ENCODE assay signal across 12 cellular contexts in the genomic region with DNA sequence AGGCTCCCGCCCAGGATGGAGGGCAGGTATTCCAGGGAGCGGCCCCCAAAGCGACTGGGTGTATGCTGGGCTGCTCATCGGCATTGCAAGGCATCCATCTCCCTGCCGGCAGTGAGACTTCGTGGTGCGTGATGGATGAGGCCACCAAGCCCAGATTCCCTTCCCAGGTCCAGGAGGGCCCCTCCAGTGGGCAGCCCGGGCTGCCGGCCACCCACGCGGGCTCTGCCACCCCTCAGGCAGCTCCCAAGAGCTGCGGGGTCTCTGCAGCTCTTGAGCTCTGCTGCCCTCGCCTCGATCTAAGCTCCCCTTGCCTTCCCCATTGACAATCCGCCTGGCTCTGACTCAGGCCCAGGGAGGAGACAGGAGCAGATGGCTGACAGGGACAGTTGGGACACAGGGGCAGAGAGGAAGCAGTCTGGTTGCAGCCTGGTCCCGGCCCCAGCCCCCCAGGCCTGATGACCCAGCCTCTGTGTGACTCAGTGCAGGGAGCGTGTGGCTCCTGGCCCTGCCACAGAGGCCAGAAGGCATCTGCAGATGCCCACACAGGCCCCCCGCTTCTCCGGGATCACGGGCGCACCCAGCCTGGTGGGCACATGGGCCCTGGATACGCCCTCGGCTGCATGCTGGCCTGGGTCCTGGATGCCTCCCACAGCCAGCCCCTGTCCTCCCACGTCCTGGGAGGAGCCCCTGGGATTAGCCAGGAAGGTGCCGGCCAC. TPM values are rescaled to one million over a fixed set of nuclear protein-coding genes. Genes with fewer than 3 reads are reported as not detected.
DNase-seq lines count a peak whose midpoint lies in the region; ATAC-seq and TF ChIP-seq lines count a peak whose summit lies in the region.
"Had no signal": no experiment of that assay in that cellular context is flagged by ENCODE, and none has a peak within 500 bp of the region (broad histone marks: within the 10 kb centered on the region; RNA-seq: fewer than 3 reads in every experiment).

No MANE protein-coding gene starts in this region.

- no peak overlapping the region for H3K56ac ChIP-seq in IMR-90 (ENCODE audit: extremely low read depth, insufficient read depth, low read length)

- TF ChIP-seq POLR2A in IMR-90 (IDR thresholded peaks at IDR 0.05; ENCODE audit: low read depth, low read length) = no peak

- no peak overlapping the region for H3K18ac ChIP-seq in IMR-90 (ENCODE audit: low read depth, low read length)

- H3K36me3 ChIP-seq in BE2C (peaks cover 7% of the 10 kb centered on the region), IMR-90 (ENCODE audit: control insufficient read depth, insufficient read depth, low read length) (no peaks in the 10 kb centered on the region), left lung (peaks cover 0 to 21% of the 10 kb centered on the region in 2 donors)

- H3K9me1 ChIP-seq in IMR-90 (ENCODE audit: insufficient read depth, low read length) = no peaks in the 10 kb centered on the region

- no peak overlapping the region for H4K91ac ChIP-seq in IMR-90 (ENCODE audit: insufficient read depth, low read depth, low read length)

- H2BK5ac ChIP-seq in IMR-90 (ENCODE audit: low read depth, low read length, poor library complexity, severe bottlenecking) = no peak overlapping the region

- H2AFZ ChIP-seq in IMR-90 (replicated peaks; ENCODE audit: low read length, poor library complexity) = peak overlapping the region; percentile 69

- peak overlapping the region; percentile 48 for H2AK9ac ChIP-seq in IMR-90 (replicated peaks; ENCODE audit: low read depth, low read length, poor library complexity)

- dilution Hi-C loops in IMR-90 (cut with HindIII; ENCODE audit: low sequenced_read_pairs, unreplicated experiment) = no loop called here

- POLR2A ChIA-PET in IMR-90 (lab: Charles Lee; ENCODE audit: unreplicated experiment) = no interaction called here

- H3K4me3 ChIP-seq in BE2C (ENCODE audit: low read depth, low read length) = no peak overlapping the region
- no peak overlapping the region for H3K4me3 ChIP-seq in IMR-90 (ENCODE audit: insufficient read depth, low read depth, low read length)
- no peak overlapping the region for H3K4me3 ChIP-seq in left lung

- H3K27me3 ChIP-seq in BE2C (no peaks in the 10 kb centered on the region), IMR-90 (ENCODE audit: control insufficient read depth, insufficient read depth, low read length) (peaks cover 5% of the 10 kb centered on the region; the same call in 1 of the 2 replicates), left lung (peaks cover 0 to 28% of the 10 kb centered on the region in 2 donors)

- no peak overlapping the region for H3K27ac ChIP-seq in IMR-90 (ENCODE audit: insufficient read depth, low read length)
- no peak overlapping the region for H3K27ac ChIP-seq in left lung

- 47% methylated on average over 7 of the region's 25 CpGs; no CpG with 5 or more reads in 1 of the 2 experiments for WGBS in IMR-90 (ENCODE audit: extremely low coverage in 2 of 2, insufficient read length in 1 of 2), 2 experiments

- no peaks in the 10 kb centered on the region for H3K79me1 ChIP-seq in IMR-90 (ENCODE audit: low read depth in 1 of 2, low read length in 2 of 2)

- H3K14ac ChIP-seq in IMR-90 (replicated peaks; ENCODE audit: low read depth, low read length) = 0 out of 2 replicates have a peak overlapping the region, but pooled peaks have one; percentile 52

- in situ Hi-C loops in IMR-90 (cut with MboI; ENCODE audit: low sequenced_read_pairs) = loop anchor here (25.0 kb wide), 1 partner anchor 337 kb away; a partner anchor contains a TSS

- no TSS peak for BruUV-seq in IMR-90 (replicated peaks; lab: Mats Ljungman, UMichigan)

- CTCF ChIA-PET in IMR-90 (lab: Yijun Ruan, JAX) = interaction anchor here (1.3 kb wide), 1 partner anchor 117 kb away, joined by 4 read pairs; no protein-coding TSS in a partner anchor

- peaks cover 6% of the 10 kb centered on the region; the same call in 1 of the 2 replicates for H3K4me1 ChIP-seq in BE2C
- peaks cover 3% of the 10 kb centered on the region; the same call in 1 of the 2 replicates for H3K4me1 ChIP-seq in IMR-90 (ENCODE audit: control insufficient read depth, insufficient read depth, low read length)
- H3K4me1 ChIP-seq in left lung = peaks cover 0 to 75% of the 10 kb centered on the region in 2 donors

- no peak overlapping the region for H2BK120ac ChIP-seq in IMR-90 (ENCODE audit: low read depth, low read length)

- no peak for TF ChIP-seq CTCF in BE2C (IDR thresholded peaks at IDR 0.05; ENCODE audit: low read depth, low read length)
- no peak for TF ChIP-seq CTCF in IMR-90 (conservative IDR thresholded peaks at IDR 0.05; ENCODE audit: low read depth, low read length)
- TF ChIP-seq CTCF in left lung (IDR thresholded peaks at IDR 0.05) = no peak

- H4K5ac ChIP-seq in IMR-90 (ENCODE audit: low read depth, low read length) = no peak overlapping the region

- H2BK15ac ChIP-seq in IMR-90 (ENCODE audit: low read depth, low read length) = no peak overlapping the region

- H3K4ac ChIP-seq in IMR-90 (ENCODE audit: low read depth, low read length) = no peak overlapping the region

- H2BK20ac ChIP-seq in IMR-90 (ENCODE audit: low read depth, low read length) = no peak overlapping the region

- TF ChIP-seq RAD21 in IMR-90 (IDR thresholded peaks at IDR 0.05; ENCODE audit: low read length) = no peak

- no peaks in the 10 kb centered on the region for H4K20me1 ChIP-seq in IMR-90 (ENCODE audit: insufficient read depth, low read length)

- H2AK5ac ChIP-seq in IMR-90 (ENCODE audit: low read depth, low read length) = peak overlapping the region; percentile 32; the same call in 1 of the 2 replicates

- no peak overlapping the region; a peak in 1 of 4 replicates for H4K8ac ChIP-seq in IMR-90 (ENCODE audit: low read depth in 2 of 2, low read length in 2 of 2)

- DNase-seq in BE2C (peak; percentile 64), IMR-90 (no peak), SIG-M5 treated with dmso at 0.1 percent for 504 hours (lab: John Stamatoyannopoulos, UW; ENCODE audit: unreplicated experiment) (peak; percentile 93), left lung (peak in 1 of 2 donors; percentile 55), NCI-H2196 treated with DMSO at 0.1 percent for 48 hours (lab: John Stamatoyannopoulos, UW; ENCODE audit: unreplicated experiment) (no peak), NCI-H2196 (lab: John Stamatoyannopoulos, UW; ENCODE audit: unreplicated experiment) (no peak)
- DNase-seq: NCI-H1417, NCI-H526 treated with DMSO at 0.1 percent for 48 hours had no signal

- ATAC-seq in IMR-90 (ENCODE audit: low read depth) (peak; percentile 63), left lung (peak; percentile 76), GM21737 (IDR thresholded peaks at IDR 0.05; ENCODE audit: unreplicated experiment) (no peak), GM18519 (IDR thresholded peaks at IDR 0.05; ENCODE audit: low FRiP score, unreplicated experiment) (no peak)

- no peak overlapping the region for H3K4me2 ChIP-seq in IMR-90 (ENCODE audit: low read depth, low read length)

- H3K9me3 ChIP-seq in BE2C (no peaks in the 10 kb centered on the region), IMR-90 (ENCODE audit: control insufficient read depth, insufficient read depth, low read length) (peaks cover 5% of the 10 kb centered on the region), left lung (peaks cover 0 to 5% of the 10 kb centered on the region in 2 donors)

- intact Hi-C loops in IMR-90 (cut with micrococcal nuclease) = no loop called here
- intact Hi-C loops in left lung (cut with DNase I) = no loop called here

- no peak overlapping the region for H3K23ac ChIP-seq in IMR-90 (ENCODE audit: low read depth, low read length)

- no peak overlapping the region for H3K9ac ChIP-seq in IMR-90 (ENCODE audit: low read depth, low read length)

TF ChIP-seq in IMR-90, 13 proteins besides CTCF, POLR2A, EP300 and RAD21 (continues in another document):
- TF ChIP-seq BHLHE40 (IDR thresholded peaks at IDR 0.05; ENCODE audit: low read depth, low read length) (no peak), RCOR1 (IDR thresholded peaks at IDR 0.05; ENCODE audit: insufficient replicate concordance, low read length) (no peak), CEBPB (IDR thresholded peaks at IDR 0.05; ENCODE audit: low read depth, low read length) (no peak), CHD1 (IDR thresholded peaks at IDR 0.05; ENCODE audit: low read depth, low read length) (no peak), SMC3 (IDR thresholded peaks at IDR 0.05; ENCODE audit: low read depth, low read length) (no peak), MAFK (IDR thresholded peaks at IDR 0.05; ENCODE audit: low read depth, low read length) (no peak), FOS (IDR thresholded peaks at IDR 0.05; ENCODE audit: low read depth, low read length) (no peak), MXI1 (IDR thresholded peaks at IDR 0.05; ENCODE audit: borderline replicate concordance, low read depth, low read length) (no peak), NFE2L2 (IDR thresholded peaks at IDR 0.05; ENCODE audit: low read depth, low read length) (no peak), RFX5 (IDR thresholded peaks at IDR 0.05; ENCODE audit: low read depth, low read length) (no peak)
- TF ChIP-seq, protein P1, sequence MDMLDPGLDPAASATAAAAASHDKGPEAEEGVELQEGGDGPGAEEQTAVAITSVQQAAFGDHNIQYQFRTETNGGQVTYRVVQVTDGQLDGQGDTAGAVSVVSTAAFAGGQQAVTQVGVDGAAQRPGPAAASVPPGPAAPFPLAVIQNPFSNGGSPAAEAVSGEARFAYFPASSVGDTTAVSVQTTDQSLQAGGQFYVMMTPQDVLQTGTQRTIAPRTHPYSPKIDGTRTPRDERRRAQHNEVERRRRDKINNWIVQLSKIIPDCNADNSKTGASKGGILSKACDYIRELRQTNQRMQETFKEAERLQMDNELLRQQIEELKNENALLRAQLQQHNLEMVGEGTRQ (IDR thresholded peaks at IDR 0.05; ENCODE audit: low read depth, low read length) = no peak

RNA-seq across cellular contexts. Expression of a gene that starts 33.0 kb away (rescaled TPM):
- 15.3 TPM for polyA plus RNA-seq in BE2C (2012; ENCODE audit: insufficient read depth, insufficient read length, low read depth)
- 0.56 and 0.72 TPM in 2 replicates for total RNA-seq in IMR-90 (2012; rRNA removed)
- polyA plus RNA-seq in IMR-90 (2012; rRNA removed) = 1.1 and 1.5 TPM in 2 replicates
- 1.1 TPM in 2 replicates for polyA plus RNA-seq in IMR-90 (2012; cell fraction: cytosol; rRNA removed)
- 2.1 and 5.3 TPM in 2 replicates for polyA plus RNA-seq in IMR-90 (2012; cell fraction: nucleus; rRNA removed; ENCODE audit: low replicate concordance)
- total RNA-seq in left lung = 10 to 100 TPM; 11.5 to 47.2 TPM

RNA-seq across cellular contexts. Expression of a gene that starts 33.3 kb away (rescaled TPM):
- 0.22 TPM for polyA plus RNA-seq in BE2C (2012; ENCODE audit: insufficient read depth, insufficient read length, low read depth)
- 0.54 and 0.56 TPM in 2 replicates for total RNA-seq in IMR-90 (2012; rRNA removed)
- polyA plus RNA-seq in IMR-90 (2012; rRNA removed) = 1.8 and 2.3 TPM in 2 replicates
- polyA plus RNA-seq in IMR-90 (2012; cell fraction: cytosol; rRNA removed) = 1.1 and 1.9 TPM in 2 replicates
- 1.2 and 2.9 TPM in 2 replicates for polyA plus RNA-seq in IMR-90 (2012; cell fraction: nucleus; rRNA removed; ENCODE audit: low replicate concordance)
- 1 to 10 TPM in 1 of 2 donors, under 1 TPM in 1; 0.12 to 3.5 TPM for total RNA-seq in left lung
- total RNA-seq: osteoblast; T-helper 1 cell treated with Interleukin-12 subunit alpha and Interleukin-12 subunit beta and Interleukin-4 antibody, amounts not matched to agents 30 ng/mL and 1 ng/mL, for 36 hours had no signal

Comparison
In these comparisons a context has a peak if more than half of its experiments do, and no peak if none do; other contexts are left out.
1. DNase-seq: peak in BE2C (single experiment) and SIG-M5 treated with dmso at 0.1 percent for 504 hours (single experiment); none in IMR-90 (single experiment), NCI-H2196 treated with DMSO at 0.1 percent for 48 hours (single experiment) and NCI-H2196 (single experiment).
2. ATAC-seq: peak in IMR-90 (single experiment) and left lung (single experiment); none in GM21737 (single experiment) and GM18519 (single experiment).